In the genomic region with DNA sequence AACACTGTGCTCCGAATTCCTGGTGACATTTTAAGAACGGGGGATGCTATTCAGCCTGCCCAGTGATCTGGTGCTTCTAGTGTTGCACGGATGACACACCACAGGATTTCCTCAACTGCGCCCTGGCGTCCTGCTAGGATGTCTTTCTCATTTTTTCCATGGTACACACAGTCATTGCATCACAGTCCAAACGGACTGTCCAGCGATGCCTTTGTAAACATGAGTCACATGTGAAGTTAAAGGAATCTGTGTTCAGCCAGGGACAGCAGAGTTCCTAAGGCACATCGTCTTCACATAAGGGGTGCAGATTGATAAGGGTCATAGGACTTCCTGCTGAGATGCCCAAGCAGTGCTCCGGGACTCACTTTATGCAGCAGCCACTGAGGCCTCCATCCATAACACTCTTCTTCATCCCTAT, we compare ENCODE assay signal across 1 cellular context.
TF ChIP-seq lines count a peak whose summit lies in the region.

No MANE protein-coding gene starts in this region.

TF ChIP-seq in HepG2, 621 proteins besides CTCF, POLR2A, EP300 and RAD21 (continued from another document and continues in another):
- no peak for TF ChIP-seq ZNF484 (CRISPR knock-in tag; IDR thresholded peaks at IDR 0.05; ENCODE audit: borderline replicate concordance, low read depth)
- TF ChIP-seq ZNF441 (CRISPR knock-in tag; IDR thresholded peaks at IDR 0.05; ENCODE audit: borderline replicate concordance): no peak
- no peak for TF ChIP-seq ZNF354B (CRISPR knock-in tag; IDR thresholded peaks at IDR 0.05)
- TF ChIP-seq ZNF367 (CRISPR knock-in tag; IDR thresholded peaks at IDR 0.05; ENCODE audit: borderline replicate concordance): no peak
- peak; percentile 71; the same call in 1 of the 2 replicates for TF ChIP-seq SOX13 (IDR thresholded peaks at IDR 0.05)
- TF ChIP-seq SOX13 (CRISPR knock-in tag; conservative IDR thresholded peaks at IDR 0.05 in 1 of 2, IDR thresholded peaks at IDR 0.05 in 1 of 2): peak in 1 of 2 experiments; percentile 87; a peak in 2 of 4 replicates
- TF ChIP-seq, protein P1, sequence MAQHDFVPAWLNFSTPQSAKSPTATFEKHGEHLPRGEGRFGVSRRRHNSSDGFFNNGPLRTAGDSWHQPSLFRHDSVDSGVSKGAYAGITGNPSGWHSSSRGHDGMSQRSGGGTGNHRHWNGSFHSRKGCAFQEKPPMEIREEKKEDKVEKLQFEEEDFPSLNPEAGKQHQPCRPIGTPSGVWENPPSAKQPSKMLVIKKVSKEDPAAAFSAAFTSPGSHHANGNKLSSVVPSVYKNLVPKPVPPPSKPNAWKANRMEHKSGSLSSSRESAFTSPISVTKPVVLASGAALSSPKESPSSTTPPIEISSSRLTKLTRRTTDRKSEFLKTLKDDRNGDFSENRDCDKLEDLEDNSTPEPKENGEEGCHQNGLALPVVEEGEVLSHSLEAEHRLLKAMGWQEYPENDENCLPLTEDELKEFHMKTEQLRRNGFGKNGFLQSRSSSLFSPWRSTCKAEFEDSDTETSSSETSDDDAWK (CRISPR knock-in tag; IDR thresholded peaks at IDR 0.05): no peak
- TF ChIP-seq, protein P2, sequence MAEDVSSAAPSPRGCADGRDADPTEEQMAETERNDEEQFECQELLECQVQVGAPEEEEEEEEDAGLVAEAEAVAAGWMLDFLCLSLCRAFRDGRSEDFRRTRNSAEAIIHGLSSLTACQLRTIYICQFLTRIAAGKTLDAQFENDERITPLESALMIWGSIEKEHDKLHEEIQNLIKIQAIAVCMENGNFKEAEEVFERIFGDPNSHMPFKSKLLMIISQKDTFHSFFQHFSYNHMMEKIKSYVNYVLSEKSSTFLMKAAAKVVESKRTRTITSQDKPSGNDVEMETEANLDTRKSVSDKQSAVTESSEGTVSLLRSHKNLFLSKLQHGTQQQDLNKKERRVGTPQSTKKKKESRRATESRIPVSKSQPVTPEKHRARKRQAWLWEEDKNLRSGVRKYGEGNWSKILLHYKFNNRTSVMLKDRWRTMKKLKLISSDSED (CRISPR knock-in tag; IDR thresholded peaks at IDR 0.05): no peak
- TF ChIP-seq HHEX (CRISPR knock-in tag; IDR thresholded peaks at IDR 0.05): peak; percentile 44; the same call in 1 of the 2 replicates
- TF ChIP-seq, protein P3, sequence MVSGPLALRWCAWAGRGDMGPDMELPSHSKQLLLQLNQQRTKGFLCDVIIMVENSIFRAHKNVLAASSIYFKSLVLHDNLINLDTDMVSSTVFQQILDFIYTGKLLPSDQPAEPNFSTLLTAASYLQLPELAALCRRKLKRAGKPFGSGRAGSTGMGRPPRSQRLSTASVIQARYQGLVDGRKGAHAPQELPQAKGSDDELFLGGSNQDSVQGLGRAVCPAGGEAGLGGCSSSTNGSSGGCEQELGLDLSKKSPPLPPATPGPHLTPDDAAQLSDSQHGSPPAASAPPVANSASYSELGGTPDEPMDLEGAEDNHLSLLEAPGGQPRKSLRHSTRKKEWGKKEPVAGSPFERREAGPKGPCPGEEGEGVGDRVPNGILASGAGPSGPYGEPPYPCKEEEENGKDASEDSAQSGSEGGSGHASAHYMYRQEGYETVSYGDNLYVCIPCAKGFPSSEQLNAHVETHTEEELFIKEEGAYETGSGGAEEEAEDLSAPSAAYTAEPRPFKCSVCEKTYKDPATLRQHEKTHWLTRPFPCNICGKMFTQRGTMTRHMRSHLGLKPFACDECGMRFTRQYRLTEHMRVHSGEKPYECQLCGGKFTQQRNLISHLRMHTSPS (CRISPR knock-in tag; IDR thresholded peaks at IDR 0.05; ENCODE audit: low read depth): no peak
- TF ChIP-seq, protein P4, sequence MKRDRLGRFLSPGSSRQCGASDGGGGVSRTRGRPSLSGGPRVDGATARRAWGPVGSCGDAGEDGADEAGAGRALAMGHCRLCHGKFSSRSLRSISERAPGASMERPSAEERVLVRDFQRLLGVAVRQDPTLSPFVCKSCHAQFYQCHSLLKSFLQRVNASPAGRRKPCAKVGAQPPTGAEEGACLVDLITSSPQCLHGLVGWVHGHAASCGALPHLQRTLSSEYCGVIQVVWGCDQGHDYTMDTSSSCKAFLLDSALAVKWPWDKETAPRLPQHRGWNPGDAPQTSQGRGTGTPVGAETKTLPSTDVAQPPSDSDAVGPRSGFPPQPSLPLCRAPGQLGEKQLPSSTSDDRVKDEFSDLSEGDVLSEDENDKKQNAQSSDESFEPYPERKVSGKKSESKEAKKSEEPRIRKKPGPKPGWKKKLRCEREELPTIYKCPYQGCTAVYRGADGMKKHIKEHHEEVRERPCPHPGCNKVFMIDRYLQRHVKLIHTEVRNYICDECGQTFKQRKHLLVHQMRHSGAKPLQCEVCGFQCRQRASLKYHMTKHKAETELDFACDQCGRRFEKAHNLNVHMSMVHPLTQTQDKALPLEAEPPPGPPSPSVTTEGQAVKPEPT (CRISPR knock-in tag; IDR thresholded peaks at IDR 0.05; ENCODE audit: low read depth): no peak
- TF ChIP-seq ELF1 (CRISPR knock-in tag; IDR thresholded peaks at IDR 0.05): peak; percentile 56; the same call in 1 of the 2 replicates
- no peak for TF ChIP-seq GLI4 (CRISPR knock-in tag; IDR thresholded peaks at IDR 0.05; ENCODE audit: borderline replicate concordance)
- no peak for TF ChIP-seq ZFP82 (CRISPR knock-in tag; IDR thresholded peaks at IDR 0.05; ENCODE audit: borderline replicate concordance)
- TF ChIP-seq, protein P5, sequence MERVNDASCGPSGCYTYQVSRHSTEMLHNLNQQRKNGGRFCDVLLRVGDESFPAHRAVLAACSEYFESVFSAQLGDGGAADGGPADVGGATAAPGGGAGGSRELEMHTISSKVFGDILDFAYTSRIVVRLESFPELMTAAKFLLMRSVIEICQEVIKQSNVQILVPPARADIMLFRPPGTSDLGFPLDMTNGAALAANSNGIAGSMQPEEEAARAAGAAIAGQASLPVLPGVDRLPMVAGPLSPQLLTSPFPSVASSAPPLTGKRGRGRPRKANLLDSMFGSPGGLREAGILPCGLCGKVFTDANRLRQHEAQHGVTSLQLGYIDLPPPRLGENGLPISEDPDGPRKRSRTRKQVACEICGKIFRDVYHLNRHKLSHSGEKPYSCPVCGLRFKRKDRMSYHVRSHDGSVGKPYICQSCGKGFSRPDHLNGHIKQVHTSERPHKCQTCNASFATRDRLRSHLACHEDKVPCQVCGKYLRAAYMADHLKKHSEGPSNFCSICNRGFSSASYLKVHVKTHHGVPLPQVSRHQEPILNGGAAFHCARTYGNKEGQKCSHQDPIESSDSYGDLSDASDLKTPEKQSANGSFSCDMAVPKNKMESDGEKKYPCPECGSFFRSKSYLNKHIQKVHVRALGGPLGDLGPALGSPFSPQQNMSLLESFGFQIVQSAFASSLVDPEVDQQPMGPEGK (CRISPR knock-in tag; IDR thresholded peaks at IDR 0.05): peak; percentile 64
- no peak for TF ChIP-seq ZNF660 (CRISPR knock-in tag; IDR thresholded peaks at IDR 0.05; ENCODE audit: borderline replicate concordance, low read depth)
- no peak for TF ChIP-seq ZNF75D (CRISPR knock-in tag; IDR thresholded peaks at IDR 0.05; ENCODE audit: borderline replicate concordance)
- TF ChIP-seq KDM5A (IDR thresholded peaks at IDR 0.05; ENCODE audit: borderline replicate concordance, low read length): no peak
- no peak for TF ChIP-seq SRSF9 (IDR thresholded peaks at IDR 0.05; ENCODE audit: borderline replicate concordance, insufficient read depth, low read depth, low read length, poor library complexity, severe bottlenecking)
- TF ChIP-seq, protein P6, sequence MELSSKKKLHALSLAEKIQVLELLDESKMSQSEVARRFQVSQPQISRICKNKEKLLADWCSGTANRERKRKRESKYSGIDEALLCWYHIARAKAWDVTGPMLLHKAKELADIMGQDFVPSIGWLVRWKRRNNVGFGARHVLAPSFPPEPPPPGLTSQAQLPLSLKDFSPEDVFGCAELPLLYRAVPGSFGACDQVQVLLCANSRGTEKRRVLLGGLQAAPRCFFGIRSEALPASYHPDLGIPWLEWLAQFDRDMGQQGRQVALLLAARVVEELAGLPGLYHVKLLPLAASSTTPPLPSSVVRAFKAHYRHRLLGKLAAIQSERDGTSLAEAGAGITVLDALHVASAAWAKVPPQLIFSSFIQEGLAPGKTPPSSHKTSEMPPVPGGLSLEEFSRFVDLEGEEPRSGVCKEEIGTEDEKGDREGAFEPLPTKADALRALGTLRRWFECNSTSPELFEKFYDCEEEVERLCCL (CRISPR knock-in tag; IDR thresholded peaks at IDR 0.05; ENCODE audit: borderline replicate concordance): no peak
- TF ChIP-seq ZFP41 (CRISPR knock-in tag; IDR thresholded peaks at IDR 0.05; ENCODE audit: borderline replicate concordance): no peak
- no peak for TF ChIP-seq ZNF207 (IDR thresholded peaks at IDR 0.05; ENCODE audit: borderline replicate concordance)
- TF ChIP-seq, protein P7, sequence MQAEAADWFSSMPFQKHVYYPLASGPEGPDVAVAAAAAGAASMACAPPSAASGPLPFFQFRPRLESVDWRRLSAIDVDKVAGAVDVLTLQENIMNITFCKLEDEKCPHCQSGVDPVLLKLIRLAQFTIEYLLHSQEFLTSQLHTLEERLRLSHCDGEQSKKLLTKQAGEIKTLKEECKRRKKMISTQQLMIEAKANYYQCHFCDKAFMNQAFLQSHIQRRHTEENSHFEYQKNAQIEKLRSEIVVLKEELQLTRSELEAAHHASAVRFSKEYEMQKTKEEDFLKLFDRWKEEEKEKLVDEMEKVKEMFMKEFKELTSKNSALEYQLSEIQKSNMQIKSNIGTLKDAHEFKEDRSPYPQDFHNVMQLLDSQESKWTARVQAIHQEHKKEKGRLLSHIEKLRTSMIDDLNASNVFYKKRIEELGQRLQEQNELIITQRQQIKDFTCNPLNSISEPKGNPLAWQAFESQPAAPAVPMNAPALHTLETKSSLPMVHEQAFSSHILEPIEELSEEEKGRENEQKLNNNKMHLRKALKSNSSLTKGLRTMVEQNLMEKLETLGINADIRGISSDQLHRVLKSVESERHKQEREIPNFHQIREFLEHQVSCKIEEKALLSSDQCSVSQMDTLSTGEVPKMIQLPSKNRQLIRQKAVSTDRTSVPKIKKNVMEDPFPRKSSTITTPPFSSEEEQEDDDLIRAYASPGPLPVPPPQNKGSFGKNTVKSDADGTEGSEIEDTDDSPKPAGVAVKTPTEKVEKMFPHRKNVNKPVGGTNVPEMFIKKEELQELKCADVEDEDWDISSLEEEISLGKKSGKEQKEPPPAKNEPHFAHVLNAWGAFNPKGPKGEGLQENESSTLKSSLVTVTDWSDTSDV (CRISPR knock-in tag; IDR thresholded peaks at IDR 0.05): no peak
- no peak for TF ChIP-seq RFXANK (CRISPR knock-in tag; IDR thresholded peaks at IDR 0.05)
- TF ChIP-seq KLF12 (CRISPR knock-in tag; IDR thresholded peaks at IDR 0.05; ENCODE audit: borderline replicate concordance): no peak
- TF ChIP-seq MBD4 (IDR thresholded peaks at IDR 0.05; ENCODE audit: borderline replicate concordance, low read length): no peak
- no peak for TF ChIP-seq ZNF256 (CRISPR knock-in tag; conservative IDR thresholded peaks at IDR 0.05)
- no peak for TF ChIP-seq ATM (IDR thresholded peaks at IDR 0.05; ENCODE audit: borderline replicate concordance)
- TF ChIP-seq, protein P8, sequence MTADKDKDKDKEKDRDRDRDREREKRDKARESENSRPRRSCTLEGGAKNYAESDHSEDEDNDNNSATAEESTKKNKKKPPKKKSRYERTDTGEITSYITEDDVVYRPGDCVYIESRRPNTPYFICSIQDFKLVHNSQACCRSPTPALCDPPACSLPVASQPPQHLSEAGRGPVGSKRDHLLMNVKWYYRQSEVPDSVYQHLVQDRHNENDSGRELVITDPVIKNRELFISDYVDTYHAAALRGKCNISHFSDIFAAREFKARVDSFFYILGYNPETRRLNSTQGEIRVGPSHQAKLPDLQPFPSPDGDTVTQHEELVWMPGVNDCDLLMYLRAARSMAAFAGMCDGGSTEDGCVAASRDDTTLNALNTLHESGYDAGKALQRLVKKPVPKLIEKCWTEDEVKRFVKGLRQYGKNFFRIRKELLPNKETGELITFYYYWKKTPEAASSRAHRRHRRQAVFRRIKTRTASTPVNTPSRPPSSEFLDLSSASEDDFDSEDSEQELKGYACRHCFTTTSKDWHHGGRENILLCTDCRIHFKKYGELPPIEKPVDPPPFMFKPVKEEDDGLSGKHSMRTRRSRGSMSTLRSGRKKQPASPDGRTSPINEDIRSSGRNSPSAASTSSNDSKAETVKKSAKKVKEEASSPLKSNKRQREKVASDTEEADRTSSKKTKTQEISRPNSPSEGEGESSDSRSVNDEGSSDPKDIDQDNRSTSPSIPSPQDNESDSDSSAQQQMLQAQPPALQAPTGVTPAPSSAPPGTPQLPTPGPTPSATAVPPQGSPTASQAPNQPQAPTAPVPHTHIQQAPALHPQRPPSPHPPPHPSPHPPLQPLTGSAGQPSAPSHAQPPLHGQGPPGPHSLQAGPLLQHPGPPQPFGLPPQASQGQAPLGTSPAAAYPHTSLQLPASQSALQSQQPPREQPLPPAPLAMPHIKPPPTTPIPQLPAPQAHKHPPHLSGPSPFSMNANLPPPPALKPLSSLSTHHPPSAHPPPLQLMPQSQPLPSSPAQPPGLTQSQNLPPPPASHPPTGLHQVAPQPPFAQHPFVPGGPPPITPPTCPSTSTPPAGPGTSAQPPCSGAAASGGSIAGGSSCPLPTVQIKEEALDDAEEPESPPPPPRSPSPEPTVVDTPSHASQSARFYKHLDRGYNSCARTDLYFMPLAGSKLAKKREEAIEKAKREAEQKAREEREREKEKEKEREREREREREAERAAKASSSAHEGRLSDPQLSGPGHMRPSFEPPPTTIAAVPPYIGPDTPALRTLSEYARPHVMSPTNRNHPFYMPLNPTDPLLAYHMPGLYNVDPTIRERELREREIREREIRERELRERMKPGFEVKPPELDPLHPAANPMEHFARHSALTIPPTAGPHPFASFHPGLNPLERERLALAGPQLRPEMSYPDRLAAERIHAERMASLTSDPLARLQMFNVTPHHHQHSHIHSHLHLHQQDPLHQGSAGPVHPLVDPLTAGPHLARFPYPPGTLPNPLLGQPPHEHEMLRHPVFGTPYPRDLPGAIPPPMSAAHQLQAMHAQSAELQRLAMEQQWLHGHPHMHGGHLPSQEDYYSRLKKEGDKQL (CRISPR knock-in tag; IDR thresholded peaks at IDR 0.05; ENCODE audit: low read depth): peak; percentile 64; the same call in 1 of the 2 replicates
- no peak for TF ChIP-seq IRX3 (CRISPR knock-in tag; IDR thresholded peaks at IDR 0.05; ENCODE audit: borderline replicate concordance, low read depth)
- TF ChIP-seq, protein P9, sequence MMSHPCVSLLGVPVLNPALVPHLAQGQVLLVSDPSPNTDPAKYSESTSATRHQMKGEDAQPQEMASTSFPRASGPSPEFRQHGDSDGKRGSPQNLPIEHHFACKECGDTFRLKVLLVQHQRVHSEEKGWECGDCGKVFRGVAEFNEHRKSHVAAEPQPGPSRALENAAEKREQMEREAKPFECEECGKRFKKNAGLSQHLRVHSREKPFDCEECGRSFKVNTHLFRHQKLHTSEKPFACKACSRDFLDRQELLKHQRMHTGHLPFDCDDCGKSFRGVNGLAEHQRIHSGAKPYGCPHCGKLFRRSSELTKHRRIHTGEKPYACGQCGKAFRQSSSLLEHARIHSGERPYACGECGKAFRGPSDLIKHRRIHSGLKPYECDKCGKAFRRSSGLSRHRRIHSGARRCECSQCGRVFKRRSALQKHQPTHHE (CRISPR knock-in tag; IDR thresholded peaks at IDR 0.05; ENCODE audit: borderline replicate concordance): no peak; the same call in 1 of the 2 replicates
- TF ChIP-seq CHCHD3 (CRISPR knock-in tag; IDR thresholded peaks at IDR 0.05): no peak
- TF ChIP-seq, protein P10, sequence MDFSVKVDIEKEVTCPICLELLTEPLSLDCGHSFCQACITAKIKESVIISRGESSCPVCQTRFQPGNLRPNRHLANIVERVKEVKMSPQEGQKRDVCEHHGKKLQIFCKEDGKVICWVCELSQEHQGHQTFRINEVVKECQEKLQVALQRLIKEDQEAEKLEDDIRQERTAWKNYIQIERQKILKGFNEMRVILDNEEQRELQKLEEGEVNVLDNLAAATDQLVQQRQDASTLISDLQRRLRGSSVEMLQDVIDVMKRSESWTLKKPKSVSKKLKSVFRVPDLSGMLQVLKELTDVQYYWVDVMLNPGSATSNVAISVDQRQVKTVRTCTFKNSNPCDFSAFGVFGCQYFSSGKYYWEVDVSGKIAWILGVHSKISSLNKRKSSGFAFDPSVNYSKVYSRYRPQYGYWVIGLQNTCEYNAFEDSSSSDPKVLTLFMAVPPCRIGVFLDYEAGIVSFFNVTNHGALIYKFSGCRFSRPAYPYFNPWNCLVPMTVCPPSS (IDR thresholded peaks at IDR 0.05): no peak
- TF ChIP-seq SRY (CRISPR knock-in tag; IDR thresholded peaks at IDR 0.05): peak; percentile 15; the same call in 1 of the 2 replicates
- TF ChIP-seq KLF15 (CRISPR knock-in tag; IDR thresholded peaks at IDR 0.05; ENCODE audit: borderline replicate concordance): no peak
